25 cellular contexts compared by ENCODE assay signal in genomic region chr7:138893258-138893657, GRCh38.
"Had no signal": no experiment of that assay in that cellular context is flagged by ENCODE, and none has a peak within 500 bp of the region (broad histone marks: within the 10 kb centered on the region; RNA-seq: fewer than 3 reads in every experiment).

No MANE protein-coding gene starts in this region.

- H3K27ac ChIP-seq: adrenal gland, body of pancreas, breast epithelium, PC-9 had no signal

- H3K4me3 Mint-ChIP-seq: activated CD4-positive, alpha-beta T cell treated with anti-CD3 and anti-CD28 coated beads for 36 hours; activated CD4-positive, alpha-beta T cell treated with anti-CD3 and anti-CD28 coated beads, Interleukin-2, amount 10 ng/mL, durations not matched to agents 7 days and 5 days; activated CD8-positive, alpha-beta T cell treated with anti-CD3 and anti-CD28 coated beads, Interleukin-2, amount 10 ng/mL, durations not matched to agents 7 days and 5 days; activated naive CD4-positive, alpha-beta T cell treated with anti-CD3 and anti-CD28 coated beads for 36 hours; activated T-cell treated with anti-CD3 and anti-CD28 coated beads, Interleukin-2, amount 50 U/mL, for 24 hours; T-helper 1 cell treated with Interleukin-12 subunit alpha and Interleukin-12 subunit beta and Interleukin-4 antibody, amounts not matched to agents 30 μg/mL and 1 μg/mL, for 36 hours; T-helper 2 cell treated with Interferon-gamma antibody and Interleukin-4, amounts not matched to agents 5 μg/mL and 100 μg/mL, for 36 hours had no signal

- H3K4me1 ChIP-seq: breast epithelium had no signal

- H3K9me3 ChIP-seq: adrenal gland, body of pancreas, breast epithelium had no signal

- H3K36me3 ChIP-seq: adrenal gland, breast epithelium had no signal

- DNase-seq: activated CD4-positive, alpha-beta T cell treated with anti-CD3 and anti-CD28 coated beads for 36 hours; activated CD4-positive, alpha-beta T cell treated with anti-CD3 and anti-CD28 coated beads, Interleukin-2, amount 10 ng/mL, durations not matched to agents 7 days and 5 days; activated CD4-positive, alpha-beta T cell treated with anti-CD3 and anti-CD28 coated beads, Interleukin-2, amount 50 U/mL, for 48 hours; activated CD8-positive, alpha-beta T cell treated with anti-CD3 and anti-CD28 coated beads, Interleukin-2, amount 10 ng/mL, durations not matched to agents 7 days and 5 days; activated gamma-delta T cell; activated naive CD4-positive, alpha-beta T cell treated with anti-CD3 and anti-CD28 coated beads for 36 hours; activated T-cell treated with anti-CD3 and anti-CD28 coated beads, Interleukin-2, amount 50 U/mL, for 24 hours; body of pancreas; cerebellar nuclear complex; Karpas-422; NCI-H1105; NCI-H1417 treated with DMSO at 0.1 percent for 48 hours; NCI-H187 treated with DMSO at 0.1 percent for 48 hours; NCI-H2081; NCI-H524 treated with DMSO at 0.1 percent for 48 hours; NK-92 treated with Interleukin-12 subunit alpha and Interleukin-12 subunit beta, amount 100 ng/mL, for 24 hours; PC-9; Right ventricle myocardium superior had no signal

- H3K27me3 ChIP-seq: adrenal gland, body of pancreas, breast epithelium had no signal

- H3K4me3 ChIP-seq: adrenal gland, body of pancreas, breast epithelium, PC-9 had no signal

- H3K27ac Mint-ChIP-seq: activated CD4-positive, alpha-beta T cell treated with anti-CD3 and anti-CD28 coated beads for 36 hours; activated CD4-positive, alpha-beta T cell treated with anti-CD3 and anti-CD28 coated beads, Interleukin-2, amount 10 ng/mL, durations not matched to agents 7 days and 5 days; activated CD8-positive, alpha-beta T cell treated with anti-CD3 and anti-CD28 coated beads, Interleukin-2, amount 10 ng/mL, durations not matched to agents 7 days and 5 days; activated naive CD4-positive, alpha-beta T cell treated with anti-CD3 and anti-CD28 coated beads for 36 hours; activated naive CD4-positive, alpha-beta T cell treated with anti-CD3 and anti-CD28 coated beads, Interleukin-2, amount 50 U/mL, for 72 hours; activated T-cell treated with anti-CD3 and anti-CD28 coated beads, Interleukin-2, amount 50 U/mL, for 24 hours; activated T-helper 2 cell treated with anti-CD3 and anti-CD28 coated beads, Interferon-gamma antibody, Interleukin-2, Interleukin-4, amounts not matched to agents 10 μg/mL and 5 μg/mL and 100 μg/mL, durations not matched to agents 14 hours and 24 hours and 36 hours; T-helper 1 cell treated with Interleukin-12 subunit alpha and Interleukin-12 subunit beta and Interleukin-4 antibody, amounts not matched to agents 30 μg/mL and 1 μg/mL, for 36 hours; T-helper 2 cell treated with Interferon-gamma antibody and Interleukin-4, amounts not matched to agents 5 μg/mL and 100 μg/mL, for 36 hours had no signal

- ATAC-seq: activated CD4-positive, alpha-beta T cell treated with anti-CD3 and anti-CD28 coated beads for 36 hours; activated CD4-positive, CD25-positive, alpha-beta regulatory T cell treated with anti-CD3 and anti-CD28 coated beads, Interleukin-2, amount 50 U/mL, for 24 hours; activated CD8-positive, alpha-beta T cell treated with anti-CD3 and anti-CD28 coated beads, Interleukin-2, amount 10 ng/mL, durations not matched to agents 7 days and 5 days; activated naive CD4-positive, alpha-beta T cell treated with anti-CD3 and anti-CD28 coated beads, Interleukin-2, amount 50 U/mL, for 72 hours; body of pancreas had no signal

- H3K36me3 Mint-ChIP-seq: activated naive CD4-positive, alpha-beta T cell treated with anti-CD3 and anti-CD28 coated beads, Interleukin-2, amount 50 U/mL, for 72 hours had no signal

- H3K9me3 Mint-ChIP-seq: activated CD4-positive, alpha-beta T cell treated with anti-CD3 and anti-CD28 coated beads, Interleukin-2, amount 10 ng/mL, durations not matched to agents 7 days and 5 days; activated naive CD4-positive, alpha-beta T cell treated with anti-CD3 and anti-CD28 coated beads for 36 hours; activated naive CD4-positive, alpha-beta T cell treated with anti-CD3 and anti-CD28 coated beads, Interleukin-2, amount 50 U/mL, for 72 hours; activated T-cell treated with anti-CD3 and anti-CD28 coated beads, Interleukin-2, amount 50 U/mL, for 24 hours; activated T-helper 2 cell treated with anti-CD3 and anti-CD28 coated beads, Interferon-gamma antibody, Interleukin-2, Interleukin-4, amounts not matched to agents 10 μg/mL and 5 μg/mL and 100 μg/mL, durations not matched to agents 14 hours and 24 hours and 36 hours; T-helper 1 cell treated with Interleukin-12 subunit alpha and Interleukin-12 subunit beta and Interleukin-4 antibody, amounts not matched to agents 30 μg/mL and 1 μg/mL, for 36 hours; T-helper 2 cell treated with Interferon-gamma antibody and Interleukin-4, amounts not matched to agents 5 μg/mL and 100 μg/mL, for 36 hours had no signal
